Comparison of ENCODE assay signal across 8 cellular contexts in the genomic region with DNA sequence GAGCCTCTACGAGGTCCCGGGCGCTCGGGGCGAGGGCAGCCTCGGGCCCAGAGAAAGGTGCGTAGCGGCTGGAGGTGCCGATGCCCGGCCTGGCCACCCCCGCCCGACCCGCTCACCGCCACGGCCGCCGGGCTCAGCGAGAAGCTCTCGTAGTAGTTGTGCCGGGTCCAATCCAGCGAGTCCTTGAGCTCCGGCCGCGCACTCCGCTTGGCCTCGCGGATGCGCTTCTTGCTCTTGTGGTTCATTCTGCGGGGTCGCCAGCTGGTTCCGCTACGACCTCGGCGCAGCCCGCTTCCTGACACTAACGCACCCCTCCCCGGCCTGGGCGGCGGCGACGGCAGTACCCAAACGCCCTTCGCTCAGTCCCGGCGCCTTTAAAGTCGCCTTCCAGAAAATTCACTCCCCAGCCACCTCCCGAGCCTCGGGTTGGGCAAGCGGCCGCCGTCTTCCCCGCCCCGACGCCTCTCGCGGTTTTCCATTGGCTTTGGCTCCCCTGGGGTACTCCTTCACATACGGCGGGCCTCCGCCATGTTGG.
DNase-seq lines count a peak whose midpoint lies in the region; ATAC-seq and TF ChIP-seq lines count a peak whose summit lies in the region.

Gene JMJD6, minus strand, starts transcription at position 376 of the 535 bp plus-strand sequence. Its CDS starts 131 bp downstream, at position 245.

- ATAC-seq in GM18498 (IDR thresholded peaks at IDR 0.05; ENCODE audit: unreplicated experiment) (peak; percentile 80), HG02870 (IDR thresholded peaks at IDR 0.05; ENCODE audit: unreplicated experiment) (peak; percentile 75)

- H3K4me3 ChIP-seq in iPS-18a (ENCODE audit: low read length) (peak within 1 kb of the TSS; percentile 88), skeletal muscle cell (ENCODE audit: low read depth, low read length) (peak within 1 kb of the TSS; percentile 92)

- DNase-seq in NCI-H1436 treated with DMSO at 0.1 percent for 48 hours (lab: John Stamatoyannopoulos, UW) (peak; percentile 95), SW 1271 (lab: John Stamatoyannopoulos, UW) (peak; percentile 82 to 95), brain pericyte (ENCODE audit: low read depth, low spot score) (peak; percentile 86), skeletal muscle cell (ENCODE audit: low read depth) (peak; percentile 89)

- TF ChIP-seq CTCF in 22Rv1 (IDR thresholded peaks at IDR 0.05), result no peak

- H3K4me1 ChIP-seq in iPS-18a (ENCODE audit: control insufficient read depth, low read depth, low read length), result peaks cover 9% of the 10 kb centered on the region

- H3K36me3 ChIP-seq in iPS-18a (ENCODE audit: control insufficient read depth, low read depth, low read length), result peaks cover 28% of the 10 kb centered on the region

- no peaks in the 10 kb centered on the region for H3K9me3 ChIP-seq in iPS-18a (ENCODE audit: control insufficient read depth, low read depth, low read length)

- H3K27me3 ChIP-seq in iPS-18a (ENCODE audit: control insufficient read depth, insufficient read depth, low read length), result no peaks in the 10 kb centered on the region

- peak within 1 kb of the TSS; percentile 98 for H3K27ac ChIP-seq in 22Rv1
- peak within 1 kb of the TSS; percentile 90 for H3K27ac ChIP-seq in iPS-18a (ENCODE audit: low read length)

- peak within 1 kb of the TSS; percentile 94 for H3K9ac ChIP-seq in iPS-18a (ENCODE audit: low read length)

Comparison
In these comparisons a context has a peak if more than half of its experiments do, and no peak if none do; other contexts are left out.
1. Peak in every context shown above with its lines: DNase-seq, ATAC-seq, H3K4me3 ChIP-seq and H3K27ac ChIP-seq.